ENCODE assay signal across 10 cellular contexts in genomic region chr3:32423534-32423933, GRCh38. TPM values are rescaled to one million over a fixed set of nuclear protein-coding genes. Genes with fewer than 3 reads are reported as not detected.
DNase-seq lines count a peak whose midpoint lies in the region; ATAC-seq and TF ChIP-seq lines count a peak whose summit lies in the region.
"Had no signal": no experiment of that assay in that cellular context is flagged by ENCODE, and none has a peak within 500 bp of the region (broad histone marks: within the 10 kb centered on the region; RNA-seq: fewer than 3 reads in every experiment).

No MANE protein-coding gene starts in this region.

- peak overlapping the region in 3 of 4 donors; percentile 53 to 81 (median 79) for H3K27ac ChIP-seq in transverse colon
- H3K27ac ChIP-seq: SK-N-MC had no signal

- no peak overlapping the region for H3K4me3 Mint-ChIP-seq in activated naive CD4-positive, alpha-beta T cell treated with anti-CD3 and anti-CD28 coated beads, Interleukin-2, amount 10 ng/mL, durations not matched to agents 7 days and 5 days
- H3K4me3 Mint-ChIP-seq in central memory CD8-positive, alpha-beta T cell, result peak overlapping the region; percentile 51

- H3K9me3 Mint-ChIP-seq in activated naive CD4-positive, alpha-beta T cell treated with anti-CD3 and anti-CD28 coated beads, Interleukin-2, amount 10 ng/mL, durations not matched to agents 7 days and 5 days, result peaks cover 3% of the 10 kb centered on the region
- H3K9me3 Mint-ChIP-seq in central memory CD8-positive, alpha-beta T cell, result no peaks in the 10 kb centered on the region

- H3K4me1 ChIP-seq in transverse colon, result peaks cover 31 to 43% (median 38%) of the 10 kb centered on the region in 4 donors

- H3K9me3 ChIP-seq in transverse colon, result no peaks in the 10 kb centered on the region

- H3K36me3 Mint-ChIP-seq in activated naive CD4-positive, alpha-beta T cell treated with anti-CD3 and anti-CD28 coated beads, Interleukin-2, amount 10 ng/mL, durations not matched to agents 7 days and 5 days, result peaks cover 31% of the 10 kb centered on the region
- H3K36me3 Mint-ChIP-seq in central memory CD8-positive, alpha-beta T cell (ENCODE audit: insufficient read depth), result peaks cover 7% of the 10 kb centered on the region

- in situ Hi-C loops in transverse colon (cut with MboI; ENCODE audit: low pct_ligation_motif_present in 1 of 4, low pct_unique_long_range_greater_than_20kb in 1 of 4, low sequenced_read_pairs in 3 of 4), result no loop called here

- peak overlapping the region; percentile 94 for H3K27ac Mint-ChIP-seq in activated naive CD4-positive, alpha-beta T cell treated with anti-CD3 and anti-CD28 coated beads, Interleukin-2, amount 10 ng/mL, durations not matched to agents 7 days and 5 days
- peak overlapping the region; percentile 85 for H3K27ac Mint-ChIP-seq in central memory CD8-positive, alpha-beta T cell (ENCODE audit: low read depth)

- no peaks in the 10 kb centered on the region for H3K27me3 ChIP-seq in transverse colon

- CTCF ChIA-PET in activated naive CD4-positive, alpha-beta T cell treated with anti-CD3 and anti-CD28 coated beads, Interleukin-2, amount 10 ng/mL, durations not matched to agents 7 days and 5 days (lab: Charles Lee), result interaction anchor here (0.8 to 3.5 kb wide), 8 partner anchors 8 to 88 kb away, joined by 3 to 24 read pairs (median 9); no protein-coding TSS in a partner anchor

- TF ChIP-seq CTCF in transverse colon (IDR thresholded peaks at IDR 0.05), result no peak

- peaks cover 95% of the 10 kb centered on the region for H3K4me1 Mint-ChIP-seq in activated naive CD4-positive, alpha-beta T cell treated with anti-CD3 and anti-CD28 coated beads, Interleukin-2, amount 10 ng/mL, durations not matched to agents 7 days and 5 days
- H3K4me1 Mint-ChIP-seq in central memory CD8-positive, alpha-beta T cell, result peaks cover 87% of the 10 kb centered on the region

- no peak for TF ChIP-seq EP300 in transverse colon (IDR thresholded peaks at IDR 0.05; ENCODE audit: low read depth)

- H3K27me3 Mint-ChIP-seq in activated naive CD4-positive, alpha-beta T cell treated with anti-CD3 and anti-CD28 coated beads, Interleukin-2, amount 10 ng/mL, durations not matched to agents 7 days and 5 days, result no peaks in the 10 kb centered on the region
- H3K27me3 Mint-ChIP-seq in central memory CD8-positive, alpha-beta T cell, result no peaks in the 10 kb centered on the region

- no peak overlapping the region for H3K4me3 ChIP-seq in transverse colon
- H3K4me3 ChIP-seq: SK-N-MC had no signal

- WGBS in transverse colon (ENCODE audit: low coverage in 1 of 2), 2 donors, result 83% methylated on average over 3 of the region's 3 CpGs; no CpG with 5 or more reads in 1 of the 2 donors

- H3K36me3 ChIP-seq in transverse colon, result no peaks in the 10 kb centered on the region

- DNase-seq in activated naive CD4-positive, alpha-beta T cell treated with anti-CD3 and anti-CD28 coated beads, Interleukin-2, amount 10 ng/mL, durations not matched to agents 7 days and 5 days, result no peak
- DNase-seq in activated naive CD4-positive, alpha-beta T cell (lab: John Stamatoyannopoulos, UW), result no peak
- DNase-seq in central memory CD8-positive, alpha-beta T cell (ENCODE audit: low spot score in 2 of 2), result no peak
- no peak for DNase-seq in transverse colon
- DNase-seq in NCI-H146 treated with DMSO at 0.1 percent for 48 hours (lab: John Stamatoyannopoulos, UW; ENCODE audit: unreplicated experiment), result no peak
- DNase-seq: NCI-H1436 treated with DMSO at 0.1 percent for 48 hours had no signal

- intact Hi-C loops in transverse colon (cut with DNase I; ENCODE audit: low total_unique reads), result no loop called here

- ATAC-seq in HG03432 (IDR thresholded peaks at IDR 0.05; ENCODE audit: unreplicated experiment) (peak; percentile 31), HG03457 (IDR thresholded peaks at IDR 0.05; ENCODE audit: unreplicated experiment) (no peak), SK-N-SH treated with all-trans-retinoic acid at 6 μM for 48 hours (no peak)
- peak; percentile 21 for ATAC-seq in central memory CD8-positive, alpha-beta T cell (replicated peaks; ENCODE audit: extremely low read depth, poor library complexity, severe bottlenecking)

- no peak for TF ChIP-seq POLR2A in transverse colon (IDR thresholded peaks at IDR 0.05)

TF ChIP-seq in SK-N-SH treated with all-trans-retinoic acid at 6 μM for 48 hours, 23 proteins besides CTCF, POLR2A, EP300 and RAD21:
- TF ChIP-seq ZFP3 (CRISPR knock-in tag; IDR thresholded peaks at IDR 0.05), result no peak
- TF ChIP-seq BACH2 (CRISPR knock-in tag; IDR thresholded peaks at IDR 0.05; ENCODE audit: borderline replicate concordance), result no peak
- TF ChIP-seq TOX (CRISPR knock-in tag; IDR thresholded peaks at IDR 0.05; ENCODE audit: borderline replicate concordance), result no peak
- no peak for TF ChIP-seq OSR1 (CRISPR knock-in tag; IDR thresholded peaks at IDR 0.05)
- no peak for TF ChIP-seq ESRRG (CRISPR knock-in tag; IDR thresholded peaks at IDR 0.05)
- TF ChIP-seq ISL1 (CRISPR knock-in tag; IDR thresholded peaks at IDR 0.05), result no peak
- TF ChIP-seq RARB (CRISPR knock-in tag; IDR thresholded peaks at IDR 0.05), result no peak

RNA-seq across cellular contexts. Expression of gene CMTM7, which starts 31.9 kb away (rescaled TPM):
- 10 to 100 TPM in 2 of 4 donors, 1 to 10 TPM in 2; 3.4 to 16.0 (median 7.1) TPM for total RNA-seq in transverse colon

Comparison
In these comparisons a context has a peak if more than half of its experiments do, and no peak if none do; other contexts are left out.
1. ATAC-seq: peak in HG03432 (single experiment) and central memory CD8-positive, alpha-beta T cell (single experiment); none in HG03457 (single experiment) and SK-N-SH treated with all-trans-retinoic acid at 6 μM for 48 hours (single experiment).